25 cellular contexts compared by ENCODE assay signal in the genomic region with DNA sequence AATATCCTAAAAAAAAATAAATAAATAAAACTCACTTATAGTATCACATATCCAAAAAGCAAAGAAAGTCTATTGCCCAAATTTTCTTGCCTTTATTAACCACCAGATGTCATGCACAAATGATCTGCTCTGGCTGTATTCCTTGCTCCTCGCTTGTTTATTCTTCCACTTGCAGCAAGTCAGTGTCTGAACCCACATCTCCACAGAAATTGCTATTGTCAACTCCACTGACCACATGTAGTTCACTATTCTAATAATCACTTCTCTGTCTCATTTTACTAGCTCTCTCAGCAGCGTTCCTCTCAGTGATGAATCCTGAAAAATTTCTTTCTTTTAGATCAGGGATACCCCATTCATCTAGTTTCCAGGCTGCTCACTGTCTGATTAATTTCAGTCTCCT. TPM values are rescaled to one million over a fixed set of nuclear protein-coding genes. Genes with fewer than 3 reads are reported as not detected.
"Had no signal": no experiment of that assay in that cellular context is flagged by ENCODE, and none has a peak within 500 bp of the region (broad histone marks: within the 10 kb centered on the region; RNA-seq: fewer than 3 reads in every experiment).

No MANE protein-coding gene starts in this region.

- H3K27ac ChIP-seq: coronary artery, heart right ventricle, neural progenitor cell, pancreas, prostate gland, right lobe of liver, spleen had no signal

- H3K4me1 Mint-ChIP-seq: mesothelial cell of epicardium, neural progenitor cell had no signal

- DNase-seq: effector CD8-positive, alpha-beta T cell; heart right ventricle; hypothalamus; islet precursor cell; occipital lobe; pancreas; retina; right lobe of liver; spleen; stimulated activated CD4-positive, alpha-beta T cell treated with anti-CD3 and anti-CD28 coated beads, Interleukin-15, amount 100 ng/mL, for 24 hours; stimulated activated CD4-positive, alpha-beta T cell treated with anti-CD3 and anti-CD28 coated beads, Interleukin-1b, Interleukin-23, amount 100 ng/mL, for 48 hours; stimulated activated CD4-positive, alpha-beta T cell treated with anti-CD3 and anti-CD28 coated beads, Interleukin-4, amount 100 ng/mL, for 24 hours; trophoblast cell had no signal

- H2AFZ ChIP-seq: neural progenitor cell had no signal

- H3K36me3 ChIP-seq: heart right ventricle, neural progenitor cell, pancreas, prostate gland, right lobe of liver, spleen had no signal

- H3K4me3 Mint-ChIP-seq: mesothelial cell of epicardium; natural killer cell treated with Interleukin-12 subunit alpha and Interleukin-12 subunit beta and Interleukin-15 and Interleukin-18, amount 100 ng/mL, for 72 hours; neural progenitor cell; stimulated activated memory B cell treated with anti-CD40 and anti-IgM and Interleukin-4, amounts not matched to agents 10 μg/mL and 1 μg/mL and 100 μg/mL, for 72 hours; stimulated activated naive CD8-positive, alpha-beta T cell treated with anti-CD3 and anti-CD28 coated beads, Interleukin-15, Interleukin-2, amounts not matched to agents 100 ng/mL and 50 ng/mL, for 24 hours had no signal

- H3K36me3 Mint-ChIP-seq: mesothelial cell of epicardium; neural progenitor cell; stimulated activated memory B cell treated with anti-CD40 and anti-IgM and Interleukin-4, amounts not matched to agents 10 μg/mL and 1 μg/mL and 100 μg/mL, for 72 hours had no signal

- ATAC-seq: heart right ventricle; left lobe of liver; natural killer cell treated with Interleukin-12 subunit alpha and Interleukin-12 subunit beta and Interleukin-15 and Interleukin-18, amount 100 ng/mL, for 72 hours; pancreas; right lobe of liver; stimulated activated memory B cell treated with anti-CD40 and anti-IgM and Interleukin-4, amounts not matched to agents 10 μg/mL and 1 μg/mL and 100 μg/mL, for 72 hours had no signal

- H3K27ac Mint-ChIP-seq: mesothelial cell of epicardium; natural killer cell treated with Interleukin-12 subunit alpha and Interleukin-12 subunit beta and Interleukin-15 and Interleukin-18, amount 100 ng/mL, for 72 hours; neural progenitor cell; stimulated activated memory B cell treated with anti-CD40 and anti-IgM and Interleukin-4, amounts not matched to agents 10 μg/mL and 1 μg/mL and 100 μg/mL, for 72 hours; stimulated activated naive CD8-positive, alpha-beta T cell treated with anti-CD3 and anti-CD28 coated beads, Interleukin-15, Interleukin-2, amounts not matched to agents 100 ng/mL and 50 ng/mL, for 24 hours had no signal

- FAIRE-seq: frontal cortex, pancreas, urothelium cell line had no signal

- H3K4me1 ChIP-seq: heart right ventricle, neural progenitor cell, pancreas, prostate gland, right lobe of liver, spleen had no signal

- H3K9me3 Mint-ChIP-seq: neural progenitor cell; stimulated activated memory B cell treated with anti-CD40 and anti-IgM and Interleukin-4, amounts not matched to agents 10 μg/mL and 1 μg/mL and 100 μg/mL, for 72 hours had no signal

- H3K9me3 ChIP-seq: heart right ventricle, pancreas, prostate gland, right lobe of liver had no signal

- H3K9ac ChIP-seq: neural progenitor cell had no signal

- H3K4me3 ChIP-seq: coronary artery, heart right ventricle, neural progenitor cell, pancreas, prostate gland, right lobe of liver, spleen had no signal

- H3K4me2 ChIP-seq: neural progenitor cell had no signal

- H3K27me3 ChIP-seq: heart right ventricle, neural progenitor cell, pancreas, right lobe of liver, spleen had no signal

- H3K27me3 Mint-ChIP-seq: stimulated activated memory B cell treated with anti-CD40 and anti-IgM and Interleukin-4, amounts not matched to agents 10 μg/mL and 1 μg/mL and 100 μg/mL, for 72 hours; stimulated activated naive CD8-positive, alpha-beta T cell treated with anti-CD3 and anti-CD28 coated beads, Interleukin-15, Interleukin-2, amounts not matched to agents 100 ng/mL and 50 ng/mL, for 24 hours had no signal

RNA-seq across cellular contexts. Expression of a gene that starts 29.3 kb away (rescaled TPM):
- total RNA-seq: chondrocyte; natural killer cell treated with Interleukin-12 subunit alpha and Interleukin-12 subunit beta and Interleukin-15 and Interleukin-18, amount 100 ng/mL, for 72 hours had no signal
- polyA plus RNA-seq: mammary epithelial cell had no signal
